31 cellular contexts compared by ENCODE assay signal in the genomic region with DNA sequence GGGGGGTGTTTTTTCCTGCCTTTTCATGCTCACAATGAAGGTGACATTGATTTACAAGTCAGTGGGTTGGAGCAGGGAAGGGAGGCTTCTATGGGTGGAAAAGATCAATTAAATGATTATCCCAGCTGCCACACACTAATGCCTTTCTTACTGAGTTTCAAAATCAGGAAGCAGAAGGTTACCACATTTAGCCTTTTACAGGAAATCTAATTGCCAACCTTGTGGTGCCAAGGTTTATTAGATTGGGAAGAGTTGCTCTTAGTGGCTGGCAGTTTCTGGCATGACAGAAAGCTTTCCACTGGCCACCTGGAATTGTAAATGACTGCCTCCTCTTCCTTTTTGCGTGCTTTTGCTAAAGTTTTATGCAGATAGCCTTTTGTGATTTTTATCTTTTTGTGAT.
A peak's percentile ranks its signal among the peaks of the same experiment; 100 is the strongest.
DNase-seq lines count a peak whose midpoint lies in the region; ATAC-seq and TF ChIP-seq lines count a peak whose summit lies in the region.
"Had no signal": no experiment of that assay in that cellular context is flagged by ENCODE, and none has a peak within 500 bp of the region (broad histone marks: within the 10 kb centered on the region; RNA-seq: fewer than 3 reads in every experiment).

No MANE protein-coding gene starts in this region.

- H3K4me3 ChIP-seq in mucosa of descending colon = no peak overlapping the region
- H3K4me3 ChIP-seq: A549, ascending aorta, cardiac muscle cell, coronary artery, GM12878, skin epidermis had no signal

- DNase-seq in NCI-H1417 (lab: John Stamatoyannopoulos, UW) (peak in 2 of 3 experiments; percentile 17 to 69), NCI-H1417 treated with DMSO at 0.1 percent for 48 hours (lab: John Stamatoyannopoulos, UW) (no peak), M059J (ENCODE audit: low read depth) (peak; percentile 38), SK-N-DZ (ENCODE audit: low spot score) (peak; percentile 65), mucosa of descending colon (no peak), anterior cingulate cortex (lab: John Stamatoyannopoulos, UW) (no peak)
- no peak for DNase-seq in stimulated activated naive CD4-positive, alpha-beta T cell treated with Interleukin-2 at 50 U/mL for 16 hours (lab: John Stamatoyannopoulos, UW)
- DNase-seq: activated CD4-positive, alpha-beta T cell treated with anti-CD3 and anti-CD28 coated beads for 4 hours; activated naive CD8-positive, alpha-beta T cell treated with anti-CD3 and anti-CD28 coated beads for 36 hours; AML-193; CD4-positive, alpha-beta T cell; effector memory CD4-positive, alpha-beta T cell; HCEC 1CT; hippocampal formation; KG1; MM.1S; NCI-H1930; NCI-H345; NCI-H774; nephron progenitor cell; retina; stimulated activated naive CD8-positive, alpha-beta T cell treated with anti-CD3 and anti-CD28 coated beads, Interleukin-15, Interleukin-2, amounts not matched to agents 100 U/mL and 50 U/mL, for 24 hours; T1000; WERI-Rb-1 had no signal

- H3K9me3 ChIP-seq in mucosa of descending colon = no peaks in the 10 kb centered on the region
- H3K9me3 ChIP-seq: A549, ascending aorta had no signal

- no peak for TF ChIP-seq CTCF in mucosa of descending colon (IDR thresholded peaks at IDR 0.05)

- H3K36me3 ChIP-seq in mucosa of descending colon (ENCODE audit: low read depth) = no peaks in the 10 kb centered on the region
- H3K36me3 ChIP-seq: ascending aorta, cardiac muscle cell, WERI-Rb-1 had no signal

- H3K4me1 ChIP-seq in mucosa of descending colon (ENCODE audit: low read depth) = no peaks in the 10 kb centered on the region
- H3K4me1 ChIP-seq: A549 had no signal

- intact Hi-C loops in mucosa of descending colon (cut with DNase I, micrococcal nuclease) = no loop called here

- ATAC-seq in mucosa of descending colon (peak; percentile 62), GM19467 (IDR thresholded peaks at IDR 0.05; ENCODE audit: unreplicated experiment) (no peak)
- ATAC-seq: A549; GM12878; stimulated activated naive CD8-positive, alpha-beta T cell treated with anti-CD3 and anti-CD28 coated beads, Interleukin-15, Interleukin-2, amounts not matched to agents 100 U/mL and 50 U/mL, for 24 hours had no signal

Comparison
In these comparisons a context has a peak if more than half of its experiments do, and no peak if none do; other contexts are left out.
1. DNase-seq: peak in NCI-H1417 (2 of 3), M059J (single experiment) and SK-N-DZ (single experiment); none in NCI-H1417 treated with DMSO at 0.1 percent for 48 hours (single experiment), mucosa of descending colon (0 of 3), anterior cingulate cortex (0 of 58) and stimulated activated naive CD4-positive, alpha-beta T cell treated with Interleukin-2 at 50 U/mL for 16 hours (single experiment).